10 cellular contexts compared by ENCODE assay signal in the genomic region with DNA sequence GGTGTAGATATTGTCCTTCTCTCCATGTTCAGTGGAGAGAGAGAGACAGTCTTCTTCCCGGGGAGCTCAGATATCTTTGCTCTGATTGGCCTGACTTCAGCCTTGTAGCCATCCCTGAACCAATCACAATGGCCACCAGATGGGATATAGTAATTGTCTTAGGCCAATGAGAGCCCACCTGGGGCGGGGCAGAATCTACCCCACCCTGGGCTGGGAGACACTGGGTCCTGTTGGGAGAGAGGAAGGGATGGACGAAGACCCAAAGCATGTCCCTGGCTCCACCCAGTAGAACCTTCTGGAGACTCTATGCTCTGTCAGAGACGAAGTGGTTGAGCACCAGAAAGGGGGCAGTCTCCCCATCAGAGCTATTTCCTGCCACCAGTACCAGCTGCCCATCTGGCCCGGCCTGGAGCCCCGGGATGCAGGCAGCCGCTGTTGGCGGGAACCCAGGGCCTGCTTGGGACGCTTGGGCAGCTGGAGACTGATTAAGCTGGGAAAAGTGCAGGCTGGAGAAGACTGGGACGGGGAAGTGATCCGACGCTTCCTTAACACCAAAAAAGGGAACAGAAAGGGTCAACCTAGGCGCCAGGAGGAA. TPM values are rescaled to one million over a fixed set of nuclear protein-coding genes. Genes with fewer than 3 reads are reported as not detected.
DNase-seq lines count a peak whose midpoint lies in the region; ATAC-seq, FAIRE-seq and TF ChIP-seq lines count a peak whose summit lies in the region.
"Had no signal": no experiment of that assay in that cellular context is flagged by ENCODE, and none has a peak within 500 bp of the region (broad histone marks: within the 10 kb centered on the region; RNA-seq: fewer than 3 reads in every experiment).

No MANE protein-coding gene starts in this region.

- H3K9ac ChIP-seq in colonic mucosa (ENCODE audit: low read depth in 2 of 2, low read length in 2 of 2) = peak overlapping the region; percentile 24 to 34
- H3K9ac ChIP-seq in HepG2 (ENCODE audit: insufficient read depth, low read depth, low read length) = no peak overlapping the region

- no peak for TF ChIP-seq RAD21 in HepG2 (CRISPR knock-in tag; IDR thresholded peaks at IDR 0.05)

- TF ChIP-seq EP300 in HepG2 (IDR thresholded peaks at IDR 0.05; ENCODE audit: low read depth in 2 of 2, low read length in 2 of 2) (no peak), HepG2 (CRISPR knock-in tag; IDR thresholded peaks at IDR 0.05; ENCODE audit: borderline replicate concordance) (no peak), transverse colon (IDR thresholded peaks at IDR 0.05; ENCODE audit: low read depth) (no peak)

- H3K4me3 ChIP-seq in colonic mucosa (no peak overlapping the region), HepG2 (replicated peaks in 1 of 3; ENCODE audit: insufficient read depth in 1 of 3, low read depth in 2 of 3, low read length in 3 of 3) (peak overlapping the region in 1 of 3 experiments; percentile 5; a peak in 1 of 6 replicates), transverse colon (no peak overlapping the region)

- no peaks in the 10 kb centered on the region for H4K20me1 ChIP-seq in HepG2 (ENCODE audit: insufficient read depth, low read length)

- peak overlapping the region; percentile 32; the same call in 1 of the 2 replicates for H3K4me2 ChIP-seq in HepG2 (ENCODE audit: low read depth, low read length)

- TF ChIP-seq POLR2A in HepG2 (IDR thresholded peaks at IDR 0.05; ENCODE audit: insufficient read depth in 1 of 2, low read depth in 2 of 2, low read length in 2 of 2) (no peak), transverse colon (IDR thresholded peaks at IDR 0.05) (peak; percentile 20)

- CTCF ChIA-PET in HepG2 (lab: Yijun Ruan, JAX; ENCODE audit: low intra/inter-chr PET ratio, low total read pairs) = no interaction called here

- FAIRE-seq in HepG2 (lab: Jason Lieb, UNC) = no peak

- POLR2A ChIA-PET in HepG2 (lab: Yijun Ruan, JAX) = interaction anchor here (0.6 to 1.9 kb wide), 4 partner anchors 9 to 196 kb away, joined by 3 to 5 read pairs (median 4); partner anchors contain the start of gene RPL3

- H3K4me1 ChIP-seq in colonic mucosa (no peaks in the 10 kb centered on the region), HepG2 (ENCODE audit: insufficient read depth, low read length) (peaks cover 44% of the 10 kb centered on the region), transverse colon (no peaks in the 10 kb centered on the region)

- H3K9me3 ChIP-seq in colonic mucosa = no peaks in the 10 kb centered on the region
- no peaks in the 10 kb centered on the region for H3K9me3 ChIP-seq in HepG2 (ENCODE audit: low read length)
- H3K9me3 ChIP-seq in transverse colon = peaks cover 0 to 2% of the 10 kb centered on the region in 2 donors

- no peaks in the 10 kb centered on the region for H3K79me2 ChIP-seq in HepG2 (ENCODE audit: insufficient read depth, low read length)

- H2AFZ ChIP-seq in HepG2 (ENCODE audit: low read length) = no peak overlapping the region

- no peaks in the 10 kb centered on the region for H3K36me3 ChIP-seq in colonic mucosa
- H3K36me3 ChIP-seq in HepG2 (replicated peaks in 1 of 2; ENCODE audit: control insufficient read depth in 1 of 2, insufficient read depth in 2 of 2, low read length in 2 of 2) = no peaks in the 10 kb centered on the region
- H3K36me3 ChIP-seq in transverse colon = no peaks in the 10 kb centered on the region

- 21% methylated on average over 10 of the region's 13 CpGs for WGBS in HepG2 (ENCODE audit: low lambda C conversion rate)
- 62 to 80% methylated on average over 4 to 13 of the region's 13 CpGs for WGBS in transverse colon (ENCODE audit: low coverage in 1 of 2), 2 donors

- ATAC-seq in HepG2 = peak; percentile 45

- TF ChIP-seq CTCF in colonic mucosa (IDR thresholded peaks at IDR 0.05) (no peak), HepG2 (CRISPR knock-in tag; IDR thresholded peaks at IDR 0.05) (no peak), transverse colon (IDR thresholded peaks at IDR 0.05) (no peak), GM13976 (IDR thresholded peaks at IDR 0.05; ENCODE audit: borderline replicate concordance, control extremely low read depth, extremely low read depth, insufficient read depth, missing control alignments) (no peak)

- DNase-seq in NCI-H82 (lab: John Stamatoyannopoulos, UW) = peak; percentile 46
- DNase-seq in NCI-H82 treated with DMSO at 0.1 percent for 48 hours (lab: John Stamatoyannopoulos, UW; ENCODE audit: unreplicated experiment) = no peak
- no peak for DNase-seq in colonic mucosa
- peak; percentile 65 for DNase-seq in HepG2 (ENCODE audit: low spot score)
- no peak for DNase-seq in transverse colon
- no peak for DNase-seq in GM13976 (ENCODE audit: low spot score)
- no peak for DNase-seq in NCI-H187 (lab: John Stamatoyannopoulos, UW)
- DNase-seq in H4 (ENCODE audit: low spot score) = no peak
- DNase-seq: NCI-H2081 treated with DMSO at 0.1 percent for 48 hours had no signal

- intact Hi-C loops in colonic mucosa (cut with DNase I) (no loop called here), HepG2 (cut with micrococcal nuclease; ENCODE audit: unreplicated experiment) (no loop called here), transverse colon (cut with DNase I; ENCODE audit: low total_unique reads) (no loop called here)

- BruUV-seq in HepG2 (replicated peaks; lab: Mats Ljungman, UMichigan) = no TSS peak

- H3K27ac ChIP-seq in colonic mucosa = peak overlapping the region; percentile 3
- H3K27ac ChIP-seq in HepG2 (ENCODE audit: extremely low read length, insufficient read depth, low read length) = no peak overlapping the region
- peak overlapping the region; percentile 54 to 70 (median 58) for H3K27ac ChIP-seq in transverse colon
- H3K27ac ChIP-seq: HL-60 had no signal

- H3K27me3 ChIP-seq in colonic mucosa (no peaks in the 10 kb centered on the region), HepG2 (ENCODE audit: control insufficient read depth in 1 of 2, insufficient read depth in 2 of 2, low read length in 2 of 2) (peaks cover 0 to 20% of the 10 kb centered on the region in 2 experiments; a peak in 1 of 5 replicates), transverse colon (no peaks in the 10 kb centered on the region)

- in situ Hi-C loops in HepG2 (cut with HindIII; ENCODE audit: extremely low pct_ligation_motif_present, low pct_unique_long_range_greater_than_20kb) = no loop called here
- in situ Hi-C loops in transverse colon (cut with MboI; ENCODE audit: low pct_ligation_motif_present in 1 of 4, low pct_unique_long_range_greater_than_20kb in 1 of 4, low sequenced_read_pairs in 3 of 4) = no loop called here
- in situ Hi-C loops in GM13976 (cut with MboI; ENCODE audit: low sequenced_read_pairs, unreplicated experiment) = no loop called here

RNA-seq across cellular contexts. Expression of gene CBX7, which starts 31.6 kb away (rescaled TPM):
- total RNA-seq in colonic mucosa (10 to 100 TPM; 15.0 to 21.1 TPM), HepG2 (2016; rRNA removed; fragmentation: Illumina TruSeq; extraction: Trizol) (0.20 and 0.35 TPM in 2 replicates), transverse colon (100 to 1,000 TPM in 1 of 4 donors, 10 to 100 TPM in 3; 15.3 to 129 (median 58.4) TPM)
- not detected in 2 replicates for total RNA-seq in HepG2 (2016; cell fraction: cytosol; rRNA removed; fragmentation: Illumina TruSeq; extraction: Trizol; ENCODE audit: low read depth)
- 0.27 and 0.30 TPM in 2 replicates for total RNA-seq in HepG2 (2016; cell fraction: insoluble cytoplasmic fraction; rRNA removed; fragmentation: Illumina TruSeq; extraction: Trizol)
- total RNA-seq in HepG2 (2016; cell fraction: membrane; rRNA removed; fragmentation: Illumina TruSeq; extraction: Trizol) = 0.09 and 0.21 TPM in 2 replicates
- 0.31 and 1.4 TPM in 2 replicates for total RNA-seq in HepG2 (2016; cell fraction: nucleus; rRNA removed; fragmentation: Illumina TruSeq; extraction: Trizol)
- polyA plus RNA-seq in HepG2 (2011; rRNA removed) = 4.9 and 7.1 TPM in 2 replicates
- 3.6 and 4.4 TPM in 2 replicates for polyA plus RNA-seq in HepG2 (2011; cell fraction: cytosol; rRNA removed)
- 22.7 and 23.8 TPM in 2 replicates for polyA plus RNA-seq in HepG2 (2011; cell fraction: nucleus; rRNA removed)
- 5.5 and 5.7 TPM in 2 replicates for polyA plus RNA-seq in HepG2 (2012)
- polyA plus RNA-seq in HepG2 (2016; cell fraction: cytosol; fragmentation: Illumina TruSeq; extraction: Trizol; ENCODE audit: low read depth) = 0.09 and 0.23 TPM in 2 replicates
- 0.35 and 0.53 TPM in 2 replicates for polyA plus RNA-seq in HepG2 (2016; cell fraction: insoluble cytoplasmic fraction; fragmentation: Illumina TruSeq; extraction: Trizol; ENCODE audit: low read depth)
- polyA plus RNA-seq in HepG2 (2016; cell fraction: membrane; fragmentation: Illumina TruSeq; extraction: Trizol; ENCODE audit: low read depth) = 0.08 and 0.19 TPM in 2 replicates
- 1.6 TPM in 2 replicates for polyA plus RNA-seq in HepG2 (2016; cell fraction: nucleus; fragmentation: Illumina TruSeq; extraction: Trizol; ENCODE audit: insufficient read depth, low read depth)
- 7.2 and 8.5 TPM in 2 replicates for polyA minus RNA-seq in HepG2 (2011; rRNA and poly(A)+ RNA removed; ENCODE audit: low replicate concordance)
- 1.2 and 2.1 TPM in 2 replicates for polyA minus RNA-seq in HepG2 (2011; cell fraction: cytosol; rRNA and poly(A)+ RNA removed)
- 6.5 and 7.6 TPM in 2 replicates for polyA minus RNA-seq in HepG2 (2011; cell fraction: nucleus; rRNA and poly(A)+ RNA removed)
- total RNA-seq in H4 (2014; rRNA removed; shearing (Covaris generic)) = 0.37 and 1.7 TPM in 2 replicates

Comparison
In these comparisons a context has a peak if more than half of its experiments do, and no peak if none do; other contexts are left out.
1. DNase-seq: peak in NCI-H82 (single experiment) and HepG2 (single experiment); none in NCI-H82 treated with DMSO at 0.1 percent for 48 hours (single experiment), colonic mucosa (single experiment), transverse colon (single experiment), GM13976 (single experiment), NCI-H187 (0 of 2) and H4 (single experiment).